ENCODE assay signal across 8 cellular contexts in genomic region chr7:130063036-130063435, GRCh38. TPM values are rescaled to one million over a fixed set of nuclear protein-coding genes. Genes with fewer than 3 reads are reported as not detected.
DNase-seq lines count a peak whose midpoint lies in the region; ATAC-seq, FAIRE-seq and TF ChIP-seq lines count a peak whose summit lies in the region.

No MANE protein-coding gene starts in this region.

- no peak overlapping the region for H3K4me3 ChIP-seq in heart left ventricle
- no peak overlapping the region for H3K4me3 ChIP-seq in OCI-LY1 (ENCODE audit: low read depth, low read length, poor library complexity, severe bottlenecking)
- H3K4me3 ChIP-seq in fibroblast of mammary gland (ENCODE audit: control insufficient read depth, low read depth, low read length), result no peak overlapping the region
- no peak overlapping the region for H3K4me3 ChIP-seq in smooth muscle cell

- H3K4me2 ChIP-seq in OCI-LY1 (ENCODE audit: low read length), result no peak overlapping the region
- H3K4me2 ChIP-seq in smooth muscle cell, result no peak overlapping the region

- DNase-seq in heart left ventricle (peak in 2 of 5 donors; percentile 15 to 27), Right ventricle myocardium superior (no peak), activated T-cell treated with anti-CD3 and anti-CD28 coated beads for 24 hours (ENCODE audit: low read depth) (peak; percentile 63), fibroblast of mammary gland (ENCODE audit: low read depth) (peak; percentile 44), smooth muscle cell (lab: John Stamatoyannopoulos, UW; ENCODE audit: unreplicated experiment) (peak; percentile 8), GM19239 (ENCODE audit: insufficient read length, low spot score) (no peak), GOT3 (lab: John Stamatoyannopoulos, UW) (no peak)

- H3K27me3 ChIP-seq in heart left ventricle (no peaks in the 10 kb centered on the region), OCI-LY1 (ENCODE audit: insufficient read depth, low read length) (no peaks in the 10 kb centered on the region), smooth muscle cell (ENCODE audit: low read depth) (no peaks in the 10 kb centered on the region)

- no peaks in the 10 kb centered on the region for H3K9me3 ChIP-seq in heart left ventricle
- peaks cover 8% of the 10 kb centered on the region for H3K9me3 ChIP-seq in OCI-LY1 (ENCODE audit: low read length)
- H3K9me3 ChIP-seq in smooth muscle cell (replicated peaks; ENCODE audit: low read depth), result no peaks in the 10 kb centered on the region

- no peak for FAIRE-seq in GM19239 (lab: Jason Lieb, UNC)

- H3K9me2 ChIP-seq in OCI-LY1 (ENCODE audit: low read depth, low read length), result no peaks in the 10 kb centered on the region

- no peaks in the 10 kb centered on the region for H3K36me3 ChIP-seq in heart left ventricle
- no peaks in the 10 kb centered on the region for H3K36me3 ChIP-seq in OCI-LY1 (ENCODE audit: insufficient read depth, low read length)
- no peaks in the 10 kb centered on the region for H3K36me3 ChIP-seq in smooth muscle cell (ENCODE audit: low read depth)

- H3K79me2 ChIP-seq in OCI-LY1 (ENCODE audit: insufficient read depth, low read length) (no peaks in the 10 kb centered on the region), smooth muscle cell (ENCODE audit: low read depth) (no peaks in the 10 kb centered on the region)

- no peaks in the 10 kb centered on the region for H3F3A ChIP-seq in OCI-LY1 (ENCODE audit: insufficient read depth, low read length)
- no peaks in the 10 kb centered on the region for H3F3A ChIP-seq in smooth muscle cell (ENCODE audit: low read depth)

- WGBS in heart left ventricle, 4 donors, result 3 to 12% (median 8%) methylated on average over 2 of the region's 2 CpGs
- WGBS in smooth muscle cell (ENCODE audit: low lambda C conversion rate), result 10% methylated on average over 2 of the region's 2 CpGs

- peaks cover 0 to 8% (median 0%) of the 10 kb centered on the region in 12 donors for H3K4me1 ChIP-seq in heart left ventricle
- H3K4me1 ChIP-seq in OCI-LY1 (ENCODE audit: insufficient read depth, low read length, severe bottlenecking), result peaks cover 11% of the 10 kb centered on the region
- H3K4me1 ChIP-seq in smooth muscle cell (ENCODE audit: low read depth), result no peaks in the 10 kb centered on the region

- intact Hi-C loops in heart left ventricle (cut with DNase I) (no loop called here), Right ventricle myocardium superior (cut with DNase I) (no loop called here)

- no peak for TF ChIP-seq POLR2A in heart left ventricle (IDR thresholded peaks at IDR 0.05)

- peak; percentile 37 to 77 (median 60) for TF ChIP-seq CTCF in heart left ventricle (IDR thresholded peaks at IDR 0.05)
- TF ChIP-seq CTCF in OCI-LY1 (IDR thresholded peaks at IDR 0.05; ENCODE audit: low read length), result peak; percentile 99
- TF ChIP-seq CTCF in fibroblast of mammary gland (conservative IDR thresholded peaks at IDR 0.05; ENCODE audit: control insufficient read depth, insufficient read depth, low read depth, low read length), result peak; percentile 80
- peak; percentile 83 for TF ChIP-seq CTCF in smooth muscle cell (IDR thresholded peaks at IDR 0.05; ENCODE audit: borderline replicate concordance, insufficient read depth, poor library complexity, severe bottlenecking)

- H2AFZ ChIP-seq in OCI-LY1 (ENCODE audit: low read length) (no peak overlapping the region), smooth muscle cell (ENCODE audit: low read depth) (no peak overlapping the region)

- H3K9ac ChIP-seq in OCI-LY1 (ENCODE audit: low read length) (no peak overlapping the region), smooth muscle cell (ENCODE audit: low read depth) (no peak overlapping the region)

- H4K20me1 ChIP-seq in OCI-LY1 (ENCODE audit: insufficient read depth, low read length) (no peaks in the 10 kb centered on the region), smooth muscle cell (ENCODE audit: low read depth) (no peaks in the 10 kb centered on the region)

- H3K27ac ChIP-seq in heart left ventricle, result no peak overlapping the region
- no peak overlapping the region for H3K27ac ChIP-seq in OCI-LY1 (ENCODE audit: low read depth, low read length, poor library complexity, severe bottlenecking)
- H3K27ac ChIP-seq in smooth muscle cell (ENCODE audit: low read depth), result no peak overlapping the region

- ATAC-seq in heart left ventricle (no peak), Right ventricle myocardium superior (ENCODE audit: poor library complexity) (no peak)

RNA-seq across cellular contexts. Expression of gene KLHDC10, which starts 7.3 kb away (rescaled TPM):
- total RNA-seq in heart left ventricle (10 to 100 TPM; 17.2 to 32.6 (median 26.5) TPM), Right ventricle myocardium superior (24.1 TPM), smooth muscle cell (24.9 and 30.8 TPM in 2 replicates)
- polyA plus RNA-seq in heart left ventricle (10 to 100 TPM in 1 of 2 donors, 1 to 10 TPM in 1; 7.0 to 23.2 TPM), smooth muscle cell (8.3 and 8.7 TPM in 2 replicates)

RNA-seq across cellular contexts. Expression of gene ZC3HC1, which starts 11.9 kb away (rescaled TPM):
- 10 to 100 TPM; 13.6 to 28.1 (median 17.1) TPM for total RNA-seq in heart left ventricle
- 10 to 100 TPM; 16.3 to 17.5 TPM for polyA plus RNA-seq in heart left ventricle
- 15.7 TPM for total RNA-seq in Right ventricle myocardium superior
- 20.2 and 23.6 TPM in 2 replicates for total RNA-seq in smooth muscle cell
- 23.4 and 23.6 TPM in 2 replicates for polyA plus RNA-seq in smooth muscle cell

Comparison
In these comparisons a context has a peak if more than half of its experiments do, and no peak if none do; other contexts are left out.
1. DNase-seq: peak in activated T-cell treated with anti-CD3 and anti-CD28 coated beads for 24 hours (single experiment), fibroblast of mammary gland (single experiment) and smooth muscle cell (single experiment); none in Right ventricle myocardium superior (single experiment), GM19239 (single experiment) and GOT3 (single experiment).
2. Peak in every context shown above with its lines, with median percentiles within 50 percentile points of each other: CTCF ChIP-seq.